8 cellular contexts compared by ENCODE assay signal in genomic region chr11:44775366-44776356, GRCh38. TPM values are rescaled to one million over a fixed set of nuclear protein-coding genes. Genes with fewer than 3 reads are reported as not detected.
DNase-seq lines count a peak whose midpoint lies in the region; ATAC-seq and TF ChIP-seq lines count a peak whose summit lies in the region.

No MANE protein-coding gene starts in this region.

- H3K9me3 Mint-ChIP-seq in MCF 10A (ENCODE audit: unreplicated experiment): no peaks in the 10 kb centered on the region

- POLR2A ChIA-PET in MCF 10A (lab: Yijun Ruan, JAX): interaction anchor here (1.8 kb wide), 1 partner anchor 30 kb away, joined by 4 read pairs; no protein-coding TSS in a partner anchor

- no peak for ATAC-seq in GM21423 (IDR thresholded peaks at IDR 0.05; ENCODE audit: unreplicated experiment)

- TF ChIP-seq CTCF in MCF 10A (IDR thresholded peaks at IDR 0.05; ENCODE audit: unreplicated experiment) (peak; percentile 70), breast epithelium (IDR thresholded peaks at IDR 0.05) (no peak)

- H3K27ac ChIP-seq in breast epithelium: no peak overlapping the region
- peak overlapping the region; percentile 81 for H3K27ac ChIP-seq in muscle layer of colon (ENCODE audit: low read depth, low read length)

- DNase-seq in MCF 10A (ENCODE audit: unreplicated experiment) (peak; percentile 74), breast epithelium (ENCODE audit: low spot score in 2 of 2) (no peak), NCI-H2029 treated with DMSO at 0.1 percent for 48 hours (lab: John Stamatoyannopoulos, UW) (peak; percentile 56)
- peak; percentile 79 for DNase-seq in activated CD4-positive, alpha-beta T cell treated with anti-CD3 and anti-CD28 coated beads for 48 hours
- DNase-seq in effector CD4-positive, alpha-beta T cell: peak; percentile 37
- peak; percentile 19 to 70 (median 41) for DNase-seq in stimulated activated naive CD4-positive, alpha-beta T cell (lab: John Stamatoyannopoulos, UW)

- H3K36me3 ChIP-seq in breast epithelium (no peaks in the 10 kb centered on the region), muscle layer of colon (ENCODE audit: insufficient read depth, low read length) (no peaks in the 10 kb centered on the region)

- no peak overlapping the region for H3K4me3 Mint-ChIP-seq in MCF 10A (ENCODE audit: unreplicated experiment)

- H3K27ac Mint-ChIP-seq in MCF 10A (ENCODE audit: low read depth, unreplicated experiment): no peak overlapping the region

- no peaks in the 10 kb centered on the region for H3K36me3 Mint-ChIP-seq in MCF 10A (ENCODE audit: insufficient read depth, unreplicated experiment)

- TF ChIP-seq POLR2A in breast epithelium (IDR thresholded peaks at IDR 0.05): no peak

- H3K9me3 ChIP-seq in breast epithelium (no peaks in the 10 kb centered on the region), muscle layer of colon (ENCODE audit: low read length) (no peaks in the 10 kb centered on the region)

- H3K4me3 ChIP-seq in breast epithelium: no peak overlapping the region
- no peak overlapping the region for H3K4me3 ChIP-seq in muscle layer of colon (ENCODE audit: low read depth in 1 of 2, low read length in 2 of 2)

- peaks cover 14% of the 10 kb centered on the region for H3K4me1 Mint-ChIP-seq in MCF 10A (ENCODE audit: insufficient read depth, unreplicated experiment)

- no TSS peak for BruUV-seq in MCF 10A (replicated peaks; lab: Mats Ljungman, UMichigan)

- intact Hi-C loops in MCF 10A (cut with micrococcal nuclease): loop anchor here (1.0 kb wide), 1 partner anchor 154 kb away; no protein-coding TSS in a partner anchor
- intact Hi-C loops in breast epithelium (cut with DNase I; ENCODE audit: low total_unique reads): no loop called here

- no peaks in the 10 kb centered on the region for H3K27me3 ChIP-seq in breast epithelium
- H3K27me3 ChIP-seq in muscle layer of colon (ENCODE audit: control insufficient read depth in 1 of 2, insufficient read depth in 2 of 2, low read length in 2 of 2): no peaks in the 10 kb centered on the region

- H3K27me3 Mint-ChIP-seq in MCF 10A (ENCODE audit: insufficient read depth, unreplicated experiment): no peaks in the 10 kb centered on the region

- CTCF ChIA-PET in MCF 10A (lab: Yijun Ruan, JAX): interaction anchor here (0.6 to 2.1 kb wide), 20 partner anchors 9 to 896 kb away, joined by 3 to 11 read pairs (median 3); no protein-coding TSS in a partner anchor

- H3K4me1 ChIP-seq in breast epithelium: no peaks in the 10 kb centered on the region
- H3K4me1 ChIP-seq in muscle layer of colon (ENCODE audit: insufficient read depth, low read length): peaks cover 75% of the 10 kb centered on the region

- H3K9ac ChIP-seq in muscle layer of colon (ENCODE audit: low read length): no peak overlapping the region

RNA-seq across cellular contexts. Expression of gene TSPAN18, which starts 48.9 kb away (rescaled TPM):
- total RNA-seq in MCF 10A (2022) (0.47 and 0.77 TPM in 2 replicates), breast epithelium (1 to 10 TPM; 1.0 to 2.0 (median 1.8) TPM)

Comparison
In these comparisons a context has a peak if more than half of its experiments do, and no peak if none do; other contexts are left out.
1. DNase-seq: peak in MCF 10A (single experiment), NCI-H2029 treated with DMSO at 0.1 percent for 48 hours (single experiment), activated CD4-positive, alpha-beta T cell treated with anti-CD3 and anti-CD28 coated beads for 48 hours (single experiment), effector CD4-positive, alpha-beta T cell (single experiment) and stimulated activated naive CD4-positive, alpha-beta T cell (6 of 6); none in breast epithelium (0 of 2).